9 cellular contexts compared by ENCODE assay signal in genomic region chr13:101916108-101916757, GRCh38.
DNase-seq lines count a peak whose midpoint lies in the region; ATAC-seq and TF ChIP-seq lines count a peak whose summit lies in the region.
"Had no signal": no experiment of that assay in that cellular context is flagged by ENCODE, and none has a peak within 500 bp of the region (broad histone marks: within the 10 kb centered on the region; RNA-seq: fewer than 3 reads in every experiment).

No MANE protein-coding gene starts in this region.

- H3K4me3 ChIP-seq in hepatocyte, result no peak overlapping the region
- peak overlapping the region; percentile 37 for H3K4me3 ChIP-seq in suprapubic skin

- H3K36me3 Mint-ChIP-seq in WTC11, result no peaks in the 10 kb centered on the region

- 3% methylated on average over 26 of the region's 61 CpGs for WGBS in hepatocyte (ENCODE audit: low lambda C conversion rate, missing lambda C conversion rate)
- no CpG with 5 or more reads among the region's 61 CpGs for WGBS in suprapubic skin

- H2AFZ ChIP-seq in hepatocyte, result no peak overlapping the region

- H3K4me1 ChIP-seq in hepatocyte (ENCODE audit: insufficient read depth) (no peaks in the 10 kb centered on the region), suprapubic skin (peaks cover 19% of the 10 kb centered on the region)

- peaks cover 77% of the 10 kb centered on the region for H3K27me3 ChIP-seq in hepatocyte
- H3K27me3 ChIP-seq in suprapubic skin, result peaks cover 58% of the 10 kb centered on the region

- H3K27me3 Mint-ChIP-seq in WTC11 (ENCODE audit: low read depth), result peaks cover 59% of the 10 kb centered on the region

- H3K79me2 ChIP-seq in hepatocyte, result no peaks in the 10 kb centered on the region

- no peaks in the 10 kb centered on the region for H3K9me3 Mint-ChIP-seq in WTC11

- no peak for TF ChIP-seq POLR2A in suprapubic skin (IDR thresholded peaks at IDR 0.05)

- peak overlapping the region; percentile 72 for H3K4me2 ChIP-seq in hepatocyte

- H3K9me3 ChIP-seq in hepatocyte (ENCODE audit: low read depth) (no peaks in the 10 kb centered on the region), suprapubic skin (no peaks in the 10 kb centered on the region)

- H3K27ac ChIP-seq in hepatocyte (no peak overlapping the region), suprapubic skin (no peak overlapping the region)

- no peak overlapping the region for H3K27ac Mint-ChIP-seq in WTC11

- peak overlapping the region; percentile 67 for H3K4me3 Mint-ChIP-seq in WTC11

- no peak for TF ChIP-seq CTCF in WTC11 (IDR thresholded peaks at IDR 0.05)
- peak; percentile 37 for TF ChIP-seq CTCF in hepatocyte (IDR thresholded peaks at IDR 0.05; ENCODE audit: poor library complexity)
- no peak for TF ChIP-seq CTCF in suprapubic skin (IDR thresholded peaks at IDR 0.05)

- peak; percentile 62 for ATAC-seq in WTC11
- no peak for ATAC-seq in GM21717 (IDR thresholded peaks at IDR 0.05; ENCODE audit: unreplicated experiment)

- H3K36me3 ChIP-seq in hepatocyte (replicated peaks; ENCODE audit: insufficient read depth, low read depth) (no peaks in the 10 kb centered on the region), suprapubic skin (no peaks in the 10 kb centered on the region)

- peaks cover 22% of the 10 kb centered on the region for H3K4me1 Mint-ChIP-seq in WTC11

- CTCF ChIA-PET in WTC11 (lab: Charles Lee), result interaction anchor here (1.0 to 2.0 kb wide), 2 partner anchors 130 kb away, joined by 3 to 9 read pairs; no protein-coding TSS in a partner anchor

- H4K20me1 ChIP-seq in hepatocyte (ENCODE audit: insufficient read depth, poor library complexity, severe bottlenecking), result no peaks in the 10 kb centered on the region

- no peaks in the 10 kb centered on the region for H3K9me2 ChIP-seq in hepatocyte (replicated peaks; ENCODE audit: insufficient read depth)

- POLR2A ChIA-PET in WTC11 (lab: Charles Lee), result no interaction called here

- DNase-seq in NCI-H2227 (lab: John Stamatoyannopoulos, UW; ENCODE audit: unreplicated experiment), result peak; percentile 60
- DNase-seq in NCI-H2227 treated with DMSO at 0.1 percent for 48 hours (lab: John Stamatoyannopoulos, UW), result no peak
- DNase-seq in WTC11 (ENCODE audit: low spot score), result peak; percentile 77
- DNase-seq in hepatocyte (ENCODE audit: low spot score), result peak; percentile 43
- no peak for DNase-seq in suprapubic skin (ENCODE audit: low spot score in 2 of 2)
- no peak for DNase-seq in inferior parietal cortex (ENCODE audit: extremely low spot score)
- no peak for DNase-seq in 8988T
- DNase-seq: DND-41 had no signal

- TF ChIP-seq EP300 in suprapubic skin (IDR thresholded peaks at IDR 0.05), result no peak

TF ChIP-seq in WTC11, 78 proteins besides CTCF, POLR2A, EP300 and RAD21:
- TF ChIP-seq CBFB (CRISPR knock-in tag; IDR thresholded peaks at IDR 0.05; ENCODE audit: low read depth) (no peak), FOXP4 (CRISPR knock-in tag; IDR thresholded peaks at IDR 0.05) (0 out of 2 replicates have a peak, but pooled peaks have one; percentile 10)

Comparison
In these comparisons a context has a peak if more than half of its experiments do, and no peak if none do; other contexts are left out.
1. DNase-seq: peak in NCI-H2227 (single experiment), WTC11 (single experiment) and hepatocyte (single experiment); none in NCI-H2227 treated with DMSO at 0.1 percent for 48 hours (single experiment), suprapubic skin (0 of 2), inferior parietal cortex (single experiment) and 8988T (single experiment).